Comparison of ENCODE assay signal across 1 cellular context in the genomic region with DNA sequence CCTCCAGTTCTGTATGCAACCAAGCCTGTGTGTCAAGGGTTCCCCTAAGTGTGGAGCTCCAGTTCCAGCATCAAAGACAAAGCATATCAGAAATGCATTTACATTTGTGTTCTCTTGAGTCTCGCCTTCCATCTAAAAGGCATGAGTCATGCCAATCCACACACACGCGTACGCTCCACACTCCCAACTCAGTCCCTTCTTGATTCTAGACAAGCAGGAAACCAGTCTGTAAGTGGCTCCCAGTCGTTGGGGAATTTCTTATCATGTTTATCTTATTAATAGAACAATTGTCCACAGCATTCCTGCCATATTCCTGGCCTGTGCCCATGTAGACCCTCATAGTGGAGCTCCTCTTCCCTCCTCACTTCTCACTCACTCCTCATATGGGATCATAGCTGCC.
TF ChIP-seq lines count a peak whose summit lies in the region.

No MANE protein-coding gene starts in this region.

TF ChIP-seq in GM23338, 12 proteins besides CTCF, POLR2A, EP300 and RAD21 (continued from another document):
- TF ChIP-seq, protein P1, sequence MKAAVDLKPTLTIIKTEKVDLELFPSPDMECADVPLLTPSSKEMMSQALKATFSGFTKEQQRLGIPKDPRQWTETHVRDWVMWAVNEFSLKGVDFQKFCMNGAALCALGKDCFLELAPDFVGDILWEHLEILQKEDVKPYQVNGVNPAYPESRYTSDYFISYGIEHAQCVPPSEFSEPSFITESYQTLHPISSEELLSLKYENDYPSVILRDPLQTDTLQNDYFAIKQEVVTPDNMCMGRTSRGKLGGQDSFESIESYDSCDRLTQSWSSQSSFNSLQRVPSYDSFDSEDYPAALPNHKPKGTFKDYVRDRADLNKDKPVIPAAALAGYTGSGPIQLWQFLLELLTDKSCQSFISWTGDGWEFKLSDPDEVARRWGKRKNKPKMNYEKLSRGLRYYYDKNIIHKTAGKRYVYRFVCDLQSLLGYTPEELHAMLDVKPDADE (IDR thresholded peaks at IDR 0.05), result no peak
- TF ChIP-seq, protein P2, sequence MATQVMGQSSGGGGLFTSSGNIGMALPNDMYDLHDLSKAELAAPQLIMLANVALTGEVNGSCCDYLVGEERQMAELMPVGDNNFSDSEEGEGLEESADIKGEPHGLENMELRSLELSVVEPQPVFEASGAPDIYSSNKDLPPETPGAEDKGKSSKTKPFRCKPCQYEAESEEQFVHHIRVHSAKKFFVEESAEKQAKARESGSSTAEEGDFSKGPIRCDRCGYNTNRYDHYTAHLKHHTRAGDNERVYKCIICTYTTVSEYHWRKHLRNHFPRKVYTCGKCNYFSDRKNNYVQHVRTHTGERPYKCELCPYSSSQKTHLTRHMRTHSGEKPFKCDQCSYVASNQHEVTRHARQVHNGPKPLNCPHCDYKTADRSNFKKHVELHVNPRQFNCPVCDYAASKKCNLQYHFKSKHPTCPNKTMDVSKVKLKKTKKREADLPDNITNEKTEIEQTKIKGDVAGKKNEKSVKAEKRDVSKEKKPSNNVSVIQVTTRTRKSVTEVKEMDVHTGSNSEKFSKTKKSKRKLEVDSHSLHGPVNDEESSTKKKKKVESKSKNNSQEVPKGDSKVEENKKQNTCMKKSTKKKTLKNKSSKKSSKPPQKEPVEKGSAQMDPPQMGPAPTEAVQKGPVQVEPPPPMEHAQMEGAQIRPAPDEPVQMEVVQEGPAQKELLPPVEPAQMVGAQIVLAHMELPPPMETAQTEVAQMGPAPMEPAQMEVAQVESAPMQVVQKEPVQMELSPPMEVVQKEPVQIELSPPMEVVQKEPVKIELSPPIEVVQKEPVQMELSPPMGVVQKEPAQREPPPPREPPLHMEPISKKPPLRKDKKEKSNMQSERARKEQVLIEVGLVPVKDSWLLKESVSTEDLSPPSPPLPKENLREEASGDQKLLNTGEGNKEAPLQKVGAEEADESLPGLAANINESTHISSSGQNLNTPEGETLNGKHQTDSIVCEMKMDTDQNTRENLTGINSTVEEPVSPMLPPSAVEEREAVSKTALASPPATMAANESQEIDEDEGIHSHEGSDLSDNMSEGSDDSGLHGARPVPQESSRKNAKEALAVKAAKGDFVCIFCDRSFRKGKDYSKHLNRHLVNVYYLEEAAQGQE (IDR thresholded peaks at IDR 0.05; ENCODE audit: unreplicated experiment), result no peak
- TF ChIP-seq ZNF114 (CRISPR knock-in tag; IDR thresholded peaks at IDR 0.05), result no peak
- TF ChIP-seq POLR2AphosphoS5 (IDR thresholded peaks at IDR 0.05; ENCODE audit: low read depth), result no peak
- TF ChIP-seq NANOG (IDR thresholded peaks at IDR 0.05; ENCODE audit: borderline replicate concordance), result no peak
- TF ChIP-seq STAT1 (IDR thresholded peaks at IDR 0.05; ENCODE audit: unreplicated experiment), result no peak
- no peak for TF ChIP-seq CREB1 (CRISPR knock-in tag; IDR thresholded peaks at IDR 0.05; ENCODE audit: low read depth)
- TF ChIP-seq EZH2 (IDR thresholded peaks at IDR 0.05; ENCODE audit: low read depth, unreplicated experiment), result no peak
- TF ChIP-seq EZH2phosphoT487 (IDR thresholded peaks at IDR 0.05; ENCODE audit: unreplicated experiment), result no peak
- TF ChIP-seq JUNB (IDR thresholded peaks at IDR 0.05; ENCODE audit: unreplicated experiment), result no peak
- no peak for TF ChIP-seq ZNF331 (CRISPR knock-in tag; IDR thresholded peaks at IDR 0.05; ENCODE audit: low read depth)
